2 cellular contexts compared by ENCODE assay signal in genomic region chr5:112709416-112709815, GRCh38.
TF ChIP-seq lines count a peak whose summit lies in the region.

No MANE protein-coding gene starts in this region.

TF ChIP-seq in SK-N-SH, 30 proteins besides CTCF, POLR2A, EP300 and RAD21 (continued from another document):
- no peak for TF ChIP-seq GABPA (IDR thresholded peaks at IDR 0.05; ENCODE audit: low read depth)
- TF ChIP-seq CHD2 (IDR thresholded peaks at IDR 0.05; ENCODE audit: low read length, partially characterized antibody), result no peak
- TF ChIP-seq EZH2phosphoT487 (IDR thresholded peaks at IDR 0.05; ENCODE audit: borderline replicate concordance, low read depth), result no peak
- TF ChIP-seq MAX (IDR thresholded peaks at IDR 0.05; ENCODE audit: low read depth), result no peak
- no peak for TF ChIP-seq TEAD4 (IDR thresholded peaks at IDR 0.05; ENCODE audit: borderline replicate concordance, insufficient read depth)
TF ChIP-seq in SK-N-SH: peak in this region for 0.

TF ChIP-seq in SK-N-SH treated with all-trans-retinoic acid at 6 μM for 48 hours, 23 proteins besides CTCF, POLR2A, EP300 and RAD21 (continued from another document):
- TF ChIP-seq RARB (CRISPR knock-in tag; IDR thresholded peaks at IDR 0.05) (no peak), CSRNP3 (CRISPR knock-in tag; IDR thresholded peaks at IDR 0.05) (no peak), ZFP30 (CRISPR knock-in tag; IDR thresholded peaks at IDR 0.05) (no peak), TCF4 (CRISPR knock-in tag; IDR thresholded peaks at IDR 0.05; ENCODE audit: borderline replicate concordance) (no peak), TSHZ2 (CRISPR knock-in tag; IDR thresholded peaks at IDR 0.05) (no peak), PPARA (CRISPR knock-in tag; IDR thresholded peaks at IDR 0.05; ENCODE audit: borderline replicate concordance) (no peak), OSR1 (CRISPR knock-in tag; IDR thresholded peaks at IDR 0.05) (no peak), PATZ1 (CRISPR knock-in tag; IDR thresholded peaks at IDR 0.05; ENCODE audit: borderline replicate concordance) (no peak), ZC3H10 (CRISPR knock-in tag; IDR thresholded peaks at IDR 0.05) (no peak), BACH2 (CRISPR knock-in tag; IDR thresholded peaks at IDR 0.05; ENCODE audit: borderline replicate concordance) (no peak), ESRRG (CRISPR knock-in tag; IDR thresholded peaks at IDR 0.05) (no peak)
